In genomic region chr1:246117066-246117791, GRCh38 we compare ENCODE assay signal across 8 cellular contexts.
DNase-seq lines count a peak whose midpoint lies in the region; ATAC-seq and TF ChIP-seq lines count a peak whose summit lies in the region.

No MANE protein-coding gene starts in this region.

- no peak for TF ChIP-seq EP300 in Ishikawa (IDR thresholded peaks at IDR 0.05; ENCODE audit: borderline replicate concordance)

- peaks cover 0 to 5% of the 10 kb centered on the region in 2 donors for H3K36me3 Mint-ChIP-seq in activated naive CD4-positive, alpha-beta T cell treated with anti-CD3 and anti-CD28 coated beads, Interleukin-2, amount 50 U/mL, for 72 hours

- no peaks in the 10 kb centered on the region for H3K9me3 ChIP-seq in left ventricle myocardium inferior (replicated peaks)

- no peak overlapping the region for H3K4me3 ChIP-seq in left ventricle myocardium inferior

- peak overlapping the region in 1 of 2 donors; percentile 54 for H3K27ac Mint-ChIP-seq in activated naive CD4-positive, alpha-beta T cell treated with anti-CD3 and anti-CD28 coated beads, Interleukin-2, amount 50 U/mL, for 72 hours

- intact Hi-C loops in left ventricle myocardium inferior (cut with micrococcal nuclease) = no loop called here

- TF ChIP-seq CTCF in left ventricle myocardium inferior (IDR thresholded peaks at IDR 0.05; ENCODE audit: borderline replicate concordance) = peak; percentile 63

- no peak overlapping the region for H3K27ac ChIP-seq in left ventricle myocardium inferior (replicated peaks)

- peak; percentile 47; the same call in 1 of the 2 replicates for TF ChIP-seq RAD21 in Ishikawa (IDR thresholded peaks at IDR 0.05; ENCODE audit: low read depth)

- no peaks in the 10 kb centered on the region for H3K4me1 ChIP-seq in left ventricle myocardium inferior

- H3K9me3 Mint-ChIP-seq in activated naive CD4-positive, alpha-beta T cell treated with anti-CD3 and anti-CD28 coated beads, Interleukin-2, amount 50 U/mL, for 72 hours = no peaks in the 10 kb centered on the region

- H3K36me3 ChIP-seq in left ventricle myocardium inferior = no peaks in the 10 kb centered on the region

- H3K27me3 ChIP-seq in left ventricle myocardium inferior (ENCODE audit: low read depth) = no peaks in the 10 kb centered on the region

- peak; percentile 79 for ATAC-seq in GM21737 (IDR thresholded peaks at IDR 0.05; ENCODE audit: unreplicated experiment)
- ATAC-seq in activated naive CD4-positive, alpha-beta T cell treated with anti-CD3 and anti-CD28 coated beads, Interleukin-2, amount 50 U/mL, for 72 hours = peak; percentile 81 to 83

- DNase-seq in DMS 273 (lab: John Stamatoyannopoulos, UW; ENCODE audit: unreplicated experiment) (peak; percentile 63), DMS 273 treated with DMSO at 0.1 percent for 48 hours (lab: John Stamatoyannopoulos, UW) (no peak), RPMI7951 (ENCODE audit: low read depth) (peak; percentile 52), left ventricle myocardium inferior (no peak)
- peak in 1 of 2 donors; percentile 14 for DNase-seq in activated naive CD4-positive, alpha-beta T cell treated with anti-CD3 and anti-CD28 coated beads, Interleukin-2, amount 50 U/mL, for 72 hours (ENCODE audit: low spot score in 2 of 2)
- DNase-seq in stimulated activated CD4-positive, alpha-beta T cell treated with anti-CD3 and anti-CD28 coated beads, Interleukin-2, amount 100 ng/mL, for 4 hours (ENCODE audit: low read depth) = peak; percentile 7

TF ChIP-seq in Ishikawa, 13 proteins besides CTCF, POLR2A, EP300 and RAD21:
- no peak for TF ChIP-seq TEAD4 (IDR thresholded peaks at IDR 0.05)
- TF ChIP-seq, protein P1, sequence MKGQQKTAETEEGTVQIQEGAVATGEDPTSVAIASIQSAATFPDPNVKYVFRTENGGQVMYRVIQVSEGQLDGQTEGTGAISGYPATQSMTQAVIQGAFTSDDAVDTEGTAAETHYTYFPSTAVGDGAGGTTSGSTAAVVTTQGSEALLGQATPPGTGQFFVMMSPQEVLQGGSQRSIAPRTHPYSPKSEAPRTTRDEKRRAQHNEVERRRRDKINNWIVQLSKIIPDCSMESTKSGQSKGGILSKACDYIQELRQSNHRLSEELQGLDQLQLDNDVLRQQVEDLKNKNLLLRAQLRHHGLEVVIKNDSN (IDR thresholded peaks at IDR 0.05) = no peak
- TF ChIP-seq ZBTB7A (IDR thresholded peaks at IDR 0.05; ENCODE audit: low read depth) = no peak
- TF ChIP-seq YY1 (IDR thresholded peaks at IDR 0.05; ENCODE audit: low read depth) = no peak
- no peak for TF ChIP-seq NFIC (IDR thresholded peaks at IDR 0.05)
- TF ChIP-seq, protein P2, sequence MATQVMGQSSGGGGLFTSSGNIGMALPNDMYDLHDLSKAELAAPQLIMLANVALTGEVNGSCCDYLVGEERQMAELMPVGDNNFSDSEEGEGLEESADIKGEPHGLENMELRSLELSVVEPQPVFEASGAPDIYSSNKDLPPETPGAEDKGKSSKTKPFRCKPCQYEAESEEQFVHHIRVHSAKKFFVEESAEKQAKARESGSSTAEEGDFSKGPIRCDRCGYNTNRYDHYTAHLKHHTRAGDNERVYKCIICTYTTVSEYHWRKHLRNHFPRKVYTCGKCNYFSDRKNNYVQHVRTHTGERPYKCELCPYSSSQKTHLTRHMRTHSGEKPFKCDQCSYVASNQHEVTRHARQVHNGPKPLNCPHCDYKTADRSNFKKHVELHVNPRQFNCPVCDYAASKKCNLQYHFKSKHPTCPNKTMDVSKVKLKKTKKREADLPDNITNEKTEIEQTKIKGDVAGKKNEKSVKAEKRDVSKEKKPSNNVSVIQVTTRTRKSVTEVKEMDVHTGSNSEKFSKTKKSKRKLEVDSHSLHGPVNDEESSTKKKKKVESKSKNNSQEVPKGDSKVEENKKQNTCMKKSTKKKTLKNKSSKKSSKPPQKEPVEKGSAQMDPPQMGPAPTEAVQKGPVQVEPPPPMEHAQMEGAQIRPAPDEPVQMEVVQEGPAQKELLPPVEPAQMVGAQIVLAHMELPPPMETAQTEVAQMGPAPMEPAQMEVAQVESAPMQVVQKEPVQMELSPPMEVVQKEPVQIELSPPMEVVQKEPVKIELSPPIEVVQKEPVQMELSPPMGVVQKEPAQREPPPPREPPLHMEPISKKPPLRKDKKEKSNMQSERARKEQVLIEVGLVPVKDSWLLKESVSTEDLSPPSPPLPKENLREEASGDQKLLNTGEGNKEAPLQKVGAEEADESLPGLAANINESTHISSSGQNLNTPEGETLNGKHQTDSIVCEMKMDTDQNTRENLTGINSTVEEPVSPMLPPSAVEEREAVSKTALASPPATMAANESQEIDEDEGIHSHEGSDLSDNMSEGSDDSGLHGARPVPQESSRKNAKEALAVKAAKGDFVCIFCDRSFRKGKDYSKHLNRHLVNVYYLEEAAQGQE (IDR thresholded peaks at IDR 0.05; ENCODE audit: low read depth) = no peak
- no peak for TF ChIP-seq EGR1 (IDR thresholded peaks at IDR 0.05)
- no peak for TF ChIP-seq FOXM1 (IDR thresholded peaks at IDR 0.05; ENCODE audit: borderline replicate concordance, low read depth)
- no peak for TF ChIP-seq TAF1 (IDR thresholded peaks at IDR 0.05; ENCODE audit: low read depth)
- TF ChIP-seq TCF12 (IDR thresholded peaks at IDR 0.05; ENCODE audit: low read depth) = no peak
- TF ChIP-seq MAX (IDR thresholded peaks at IDR 0.05) = no peak
- TF ChIP-seq CEBPB (IDR thresholded peaks at IDR 0.05) = no peak
- TF ChIP-seq CREB1 (IDR thresholded peaks at IDR 0.05; ENCODE audit: low read depth) = no peak

Comparison
In these comparisons a context has a peak if more than half of its experiments do, and no peak if none do; other contexts are left out.
1. DNase-seq: peak in DMS 273 (single experiment), RPMI7951 (single experiment) and stimulated activated CD4-positive, alpha-beta T cell treated with anti-CD3 and anti-CD28 coated beads, Interleukin-2, amount 100 ng/mL, for 4 hours (single experiment); none in DMS 273 treated with DMSO at 0.1 percent for 48 hours (single experiment) and left ventricle myocardium inferior (single experiment).